ENCODE assay signal across 2 cellular contexts in genomic region chr2:61726456-61727209, GRCh38.
TF ChIP-seq lines count a peak whose summit lies in the region.

No MANE protein-coding gene starts in this region.

TF ChIP-seq in SK-N-SH, 30 proteins besides CTCF, POLR2A, EP300 and RAD21 (continued from another document):
- no peak for TF ChIP-seq REST (IDR thresholded peaks at IDR 0.05; ENCODE audit: low read depth, low read length)
TF ChIP-seq in SK-N-SH: peak in this region for 1.

TF ChIP-seq in SK-N-SH treated with all-trans-retinoic acid at 6 μM for 48 hours, 23 proteins besides CTCF, POLR2A, EP300 and RAD21 (continued from another document):
- TF ChIP-seq CSRNP3 (CRISPR knock-in tag; IDR thresholded peaks at IDR 0.05) (no peak), POU6F1 (CRISPR knock-in tag; IDR thresholded peaks at IDR 0.05; ENCODE audit: borderline replicate concordance, low read depth) (no peak), ISL1 (CRISPR knock-in tag; IDR thresholded peaks at IDR 0.05) (no peak), BACH2 (CRISPR knock-in tag; IDR thresholded peaks at IDR 0.05; ENCODE audit: borderline replicate concordance) (no peak)
